15 cellular contexts compared by ENCODE assay signal in genomic region chr20:33644313-33645071, GRCh38. TPM values are rescaled to one million over a fixed set of nuclear protein-coding genes. Genes with fewer than 3 reads are reported as not detected.
DNase-seq lines count a peak whose midpoint lies in the region; ATAC-seq and TF ChIP-seq lines count a peak whose summit lies in the region.
"Had no signal": no experiment of that assay in that cellular context is flagged by ENCODE, and none has a peak within 500 bp of the region (broad histone marks: within the 10 kb centered on the region; RNA-seq: fewer than 3 reads in every experiment).

No MANE protein-coding gene starts in this region.

- no peak overlapping the region for H3K4me2 ChIP-seq in neuronal stem cell (ENCODE audit: insufficient read depth, low read length, poor library complexity, severe bottlenecking)

- no peak overlapping the region for H3K9ac ChIP-seq in neuronal stem cell (ENCODE audit: low read depth, low read length, poor library complexity)

- no peak for TF ChIP-seq CTCF in cardiac muscle cell (IDR thresholded peaks at IDR 0.05; ENCODE audit: low read depth, low read length)
- TF ChIP-seq CTCF in RWPE2 (IDR thresholded peaks at IDR 0.05; ENCODE audit: poor library complexity, severe bottlenecking) = no peak

- H3K79me1 ChIP-seq in neuronal stem cell (ENCODE audit: low read depth, low read length) = peaks cover 2% of the 10 kb centered on the region

- H3K4ac ChIP-seq in neuronal stem cell (ENCODE audit: low read length) = no peak overlapping the region

- H3K36me3 ChIP-seq in cardiac muscle cell (peaks cover 34% of the 10 kb centered on the region), RWPE2 (ENCODE audit: low read depth) (peaks cover 28% of the 10 kb centered on the region), neuronal stem cell (replicated peaks in 1 of 2; ENCODE audit: control insufficient read depth in 2 of 2, insufficient read depth in 2 of 2, low read length in 2 of 2) (peaks cover 22 to 76% of the 10 kb centered on the region in 2 donors)

- no CpG with 5 or more reads among the region's 28 CpGs for WGBS in neuronal stem cell (ENCODE audit: extremely low coverage in 2 of 2, insufficient read length in 2 of 2, insufficient replicate concordance in 1 of 2), 2 donors

- H3K4me3 ChIP-seq in cardiac muscle cell (no peak overlapping the region), RWPE2 (ENCODE audit: severe bottlenecking) (no peak overlapping the region), neuronal stem cell (ENCODE audit: low read length in 2 of 2) (no peak overlapping the region)

- H3K23ac ChIP-seq in neuronal stem cell (ENCODE audit: low read depth, low read length, poor library complexity) = peak overlapping the region; percentile 45

- ATAC-seq in Right ventricle myocardium inferior (no peak), RWPE2 (ENCODE audit: low read depth) (no peak; the same call in 2 of the 3 replicates), GM18858 (IDR thresholded peaks at IDR 0.05; ENCODE audit: unreplicated experiment) (no peak)
- ATAC-seq: CD8-positive, alpha-beta T cell had no signal

- no peak overlapping the region for H4K91ac ChIP-seq in neuronal stem cell (ENCODE audit: low read depth, low read length, poor library complexity)

- no peak overlapping the region for H2BK15ac ChIP-seq in neuronal stem cell (ENCODE audit: low read length)

- DNase-seq in cardiac muscle cell (ENCODE audit: low read depth in 1 of 2, low spot score in 1 of 2) (no peak), Right ventricle myocardium inferior (ENCODE audit: missing footprints) (no peak), RWPE2 (ENCODE audit: low spot score) (peak; percentile 82), neuronal stem cell (ENCODE audit: low spot score) (no peak), T-helper 9 cell (no peak), COLO829 (ENCODE audit: low spot score) (no peak)
- DNase-seq: C1 segment of cervical spinal cord; CD8-positive, alpha-beta T cell; DND-41; GDM1; IMR-90; KBM-7 had no signal

- H3K27ac ChIP-seq in cardiac muscle cell (peak overlapping the region; percentile 8), RWPE2 (ENCODE audit: poor library complexity, severe bottlenecking) (no peak overlapping the region), neuronal stem cell (replicated peaks; ENCODE audit: low read length) (no peak overlapping the region)

- H2AFZ ChIP-seq in neuronal stem cell (ENCODE audit: low read length) = no peak overlapping the region

- H2BK120ac ChIP-seq in neuronal stem cell (ENCODE audit: low read depth, low read length) = no peak overlapping the region

- no peak overlapping the region for H4K8ac ChIP-seq in neuronal stem cell (ENCODE audit: low read depth, low read length)

- no peak overlapping the region for H3K18ac ChIP-seq in neuronal stem cell (ENCODE audit: low read length)

- H3K4me1 ChIP-seq in cardiac muscle cell (ENCODE audit: low read depth) = peaks cover 12% of the 10 kb centered on the region
- no peaks in the 10 kb centered on the region for H3K4me1 ChIP-seq in RWPE2 (ENCODE audit: insufficient read depth, poor library complexity, severe bottlenecking)
- H3K4me1 ChIP-seq in neuronal stem cell (ENCODE audit: control insufficient read depth in 2 of 2, insufficient read depth in 1 of 2, low read depth in 1 of 2, low read length in 2 of 2) = peaks cover 0 to 2% of the 10 kb centered on the region in 2 donors

- no peak overlapping the region for H2BK12ac ChIP-seq in neuronal stem cell (ENCODE audit: low read length)

- no peak overlapping the region for H2BK5ac ChIP-seq in neuronal stem cell (ENCODE audit: low read length)

- H2AK5ac ChIP-seq in neuronal stem cell (ENCODE audit: low read depth, low read length) = no peak overlapping the region

- H3K14ac ChIP-seq in neuronal stem cell (ENCODE audit: low read length) = no peak overlapping the region

- H3K9me3 ChIP-seq in cardiac muscle cell (ENCODE audit: low read depth) (no peaks in the 10 kb centered on the region), RWPE2 (ENCODE audit: severe bottlenecking) (no peaks in the 10 kb centered on the region), neuronal stem cell (replicated peaks in 1 of 2; ENCODE audit: control insufficient read depth in 2 of 2, insufficient read depth in 1 of 2, low read depth in 1 of 2, low read length in 2 of 2) (no peaks in the 10 kb centered on the region)
- H3K9me3 ChIP-seq: Caco-2 had no signal

- no peaks in the 10 kb centered on the region for H3K27me3 ChIP-seq in cardiac muscle cell
- H3K27me3 ChIP-seq in RWPE2 (ENCODE audit: insufficient read depth, poor library complexity, severe bottlenecking) = no peaks in the 10 kb centered on the region
- no peaks in the 10 kb centered on the region for H3K27me3 ChIP-seq in neuronal stem cell (ENCODE audit: control insufficient read depth in 3 of 3, insufficient read depth in 3 of 3, low read depth in 1 of 3, low read length in 3 of 3)

- intact Hi-C loops in Right ventricle myocardium inferior (cut with DNase I) = no loop called here

RNA-seq across cellular contexts. Expression of gene C20orf144, which starts 17.6 kb away (rescaled TPM):
- 0.21 TPM in 1 of 2 replicates, not detected in the other for total RNA-seq in cardiac muscle cell
- polyA plus RNA-seq in cardiac muscle cell = 1.4 and 1.9 TPM in 2 replicates
- not detected for total RNA-seq in Right ventricle myocardium inferior
- 0.07 TPM for polyA plus RNA-seq in neuronal stem cell (2013, experiment 1 of 2)
- polyA plus RNA-seq in neuronal stem cell (2013, experiment 2 of 2) = 0.11 TPM
- total RNA-seq: H4 had no signal

RNA-seq across cellular contexts. Expression of gene ACTL10, which starts 22.3 kb away (rescaled TPM):
- total RNA-seq in cardiac muscle cell (1.1 and 1.5 TPM in 2 replicates), Right ventricle myocardium inferior (0.19 TPM)
- 1.3 and 2.2 TPM in 2 replicates for polyA plus RNA-seq in cardiac muscle cell
- 0.04 TPM for polyA plus RNA-seq in neuronal stem cell (2013, experiment 1 of 2)
- 0.03 TPM for polyA plus RNA-seq in neuronal stem cell (2013, experiment 2 of 2)
- total RNA-seq: H4 had no signal

RNA-seq across cellular contexts. Expression of gene NECAB3, which starts 29.7 kb away (rescaled TPM):
- total RNA-seq in cardiac muscle cell (185 and 187 TPM in 2 replicates), Right ventricle myocardium inferior (70.8 TPM)
- 93.1 and 98.5 TPM in 2 replicates for polyA plus RNA-seq in cardiac muscle cell
- polyA plus RNA-seq in neuronal stem cell (2013, experiment 1 of 2) = 12.9 TPM
- 13.4 TPM for polyA plus RNA-seq in neuronal stem cell (2013, experiment 2 of 2)

RNA-seq across cellular contexts. Expression of gene E2F1, which starts 41.7 kb away (rescaled TPM):
- 21.2 and 34.6 TPM in 2 replicates for total RNA-seq in cardiac muscle cell
- polyA plus RNA-seq in cardiac muscle cell = 26.7 and 61.4 TPM in 2 replicates
- 2.3 TPM for total RNA-seq in Right ventricle myocardium inferior
- 20.5 TPM for polyA plus RNA-seq in neuronal stem cell (2013, experiment 1 of 2)
- polyA plus RNA-seq in neuronal stem cell (2013, experiment 2 of 2) = 19.9 TPM
